In the genomic region with DNA sequence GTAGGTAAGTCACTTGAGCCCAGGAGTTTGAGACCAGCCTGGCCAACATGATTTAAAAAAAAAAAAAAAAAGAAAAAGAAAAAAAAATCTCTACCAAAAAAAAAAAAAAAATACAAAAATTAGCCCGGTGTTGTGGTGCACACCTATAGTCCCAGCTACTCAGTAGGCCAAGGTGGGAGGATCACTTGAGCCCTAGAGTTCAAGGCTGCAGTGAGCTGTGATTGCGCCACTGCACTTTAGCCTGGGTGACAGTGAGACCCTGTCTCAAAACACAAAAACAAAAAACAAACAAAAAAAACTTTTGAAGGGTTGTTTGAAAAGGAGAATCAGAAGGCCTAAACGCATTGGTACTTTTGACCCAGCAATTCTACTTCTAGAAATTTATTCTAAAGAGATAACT, we compare ENCODE assay signal across 2 cellular contexts.
TF ChIP-seq lines count a peak whose summit lies in the region.

No MANE protein-coding gene starts in this region.

TF ChIP-seq in HepG2, 621 proteins besides CTCF, POLR2A, EP300 and RAD21 (continued from another document and continues in another):
- TF ChIP-seq, protein P1, sequence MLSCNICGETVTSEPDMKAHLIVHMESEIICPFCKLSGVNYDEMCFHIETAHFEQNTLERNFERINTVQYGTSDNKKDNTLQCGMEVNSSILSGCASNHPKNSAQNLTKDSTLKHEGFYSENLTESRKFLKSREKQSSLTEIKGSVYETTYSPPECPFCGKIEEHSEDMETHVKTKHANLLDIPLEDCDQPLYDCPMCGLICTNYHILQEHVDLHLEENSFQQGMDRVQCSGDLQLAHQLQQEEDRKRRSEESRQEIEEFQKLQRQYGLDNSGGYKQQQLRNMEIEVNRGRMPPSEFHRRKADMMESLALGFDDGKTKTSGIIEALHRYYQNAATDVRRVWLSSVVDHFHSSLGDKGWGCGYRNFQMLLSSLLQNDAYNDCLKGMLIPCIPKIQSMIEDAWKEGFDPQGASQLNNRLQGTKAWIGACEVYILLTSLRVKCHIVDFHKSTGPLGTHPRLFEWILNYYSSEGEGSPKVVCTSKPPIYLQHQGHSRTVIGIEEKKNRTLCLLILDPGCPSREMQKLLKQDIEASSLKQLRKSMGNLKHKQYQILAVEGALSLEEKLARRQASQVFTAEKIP (CRISPR knock-in tag; IDR thresholded peaks at IDR 0.05; ENCODE audit: borderline replicate concordance) = no peak
- TF ChIP-seq JUN (CRISPR knock-in tag; IDR thresholded peaks at IDR 0.05) = no peak
- TF ChIP-seq ZNF496 (CRISPR knock-in tag; IDR thresholded peaks at IDR 0.05; ENCODE audit: insufficient replicate concordance) = no peak
- no peak for TF ChIP-seq ZNF317 (CRISPR knock-in tag; IDR thresholded peaks at IDR 0.05)
- no peak for TF ChIP-seq ZNF747 (CRISPR knock-in tag; IDR thresholded peaks at IDR 0.05; ENCODE audit: borderline replicate concordance)
- no peak for TF ChIP-seq BHLHE40 (IDR thresholded peaks at IDR 0.05; ENCODE audit: low read length)
- no peak for TF ChIP-seq CC2D1A (CRISPR knock-in tag; IDR thresholded peaks at IDR 0.05)
- TF ChIP-seq KDM5A (IDR thresholded peaks at IDR 0.05; ENCODE audit: borderline replicate concordance, low read length) = no peak
- TF ChIP-seq LCORL (IDR thresholded peaks at IDR 0.05) = no peak
- 0 out of 2 replicates have a peak, but pooled peaks have one; percentile 29 for TF ChIP-seq LCORL (CRISPR knock-in tag; IDR thresholded peaks at IDR 0.05)
- TF ChIP-seq ZNF776 (CRISPR knock-in tag; IDR thresholded peaks at IDR 0.05) = no peak
- TF ChIP-seq SPEN (CRISPR knock-in tag; IDR thresholded peaks at IDR 0.05; ENCODE audit: low read depth) = no peak
- TF ChIP-seq MAFK (conservative IDR thresholded peaks at IDR 0.05 in 1 of 2, IDR thresholded peaks at IDR 0.05 in 1 of 2; ENCODE audit: low read length in 2 of 2) = no peak
- TF ChIP-seq DMAP1 (CRISPR knock-in tag; IDR thresholded peaks at IDR 0.05) = no peak
- TF ChIP-seq ZNF589 (CRISPR knock-in tag; conservative IDR thresholded peaks at IDR 0.05) = no peak
- TF ChIP-seq, protein P2, sequence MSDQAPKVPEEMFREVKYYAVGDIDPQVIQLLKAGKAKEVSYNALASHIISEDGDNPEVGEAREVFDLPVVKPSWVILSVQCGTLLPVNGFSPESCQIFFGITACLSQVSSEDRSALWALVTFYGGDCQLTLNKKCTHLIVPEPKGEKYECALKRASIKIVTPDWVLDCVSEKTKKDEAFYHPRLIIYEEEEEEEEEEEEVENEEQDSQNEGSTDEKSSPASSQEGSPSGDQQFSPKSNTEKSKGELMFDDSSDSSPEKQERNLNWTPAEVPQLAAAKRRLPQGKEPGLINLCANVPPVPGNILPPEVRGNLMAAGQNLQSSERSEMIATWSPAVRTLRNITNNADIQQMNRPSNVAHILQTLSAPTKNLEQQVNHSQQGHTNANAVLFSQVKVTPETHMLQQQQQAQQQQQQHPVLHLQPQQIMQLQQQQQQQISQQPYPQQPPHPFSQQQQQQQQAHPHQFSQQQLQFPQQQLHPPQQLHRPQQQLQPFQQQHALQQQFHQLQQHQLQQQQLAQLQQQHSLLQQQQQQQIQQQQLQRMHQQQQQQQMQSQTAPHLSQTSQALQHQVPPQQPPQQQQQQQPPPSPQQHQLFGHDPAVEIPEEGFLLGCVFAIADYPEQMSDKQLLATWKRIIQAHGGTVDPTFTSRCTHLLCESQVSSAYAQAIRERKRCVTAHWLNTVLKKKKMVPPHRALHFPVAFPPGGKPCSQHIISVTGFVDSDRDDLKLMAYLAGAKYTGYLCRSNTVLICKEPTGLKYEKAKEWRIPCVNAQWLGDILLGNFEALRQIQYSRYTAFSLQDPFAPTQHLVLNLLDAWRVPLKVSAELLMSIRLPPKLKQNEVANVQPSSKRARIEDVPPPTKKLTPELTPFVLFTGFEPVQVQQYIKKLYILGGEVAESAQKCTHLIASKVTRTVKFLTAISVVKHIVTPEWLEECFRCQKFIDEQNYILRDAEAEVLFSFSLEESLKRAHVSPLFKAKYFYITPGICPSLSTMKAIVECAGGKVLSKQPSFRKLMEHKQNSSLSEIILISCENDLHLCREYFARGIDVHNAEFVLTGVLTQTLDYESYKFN (CRISPR knock-in tag; conservative IDR thresholded peaks at IDR 0.05) = peak; percentile 63
- no peak for TF ChIP-seq SOX6 (IDR thresholded peaks at IDR 0.05)
- peak; percentile 43; the same call in 1 of the 2 replicates for TF ChIP-seq SOX6 (CRISPR knock-in tag; IDR thresholded peaks at IDR 0.05)
- no peak for TF ChIP-seq ZNF563 (CRISPR knock-in tag; IDR thresholded peaks at IDR 0.05)
- no peak for TF ChIP-seq ZNF737 (CRISPR knock-in tag; IDR thresholded peaks at IDR 0.05; ENCODE audit: borderline replicate concordance)
- TF ChIP-seq ZKSCAN5 (CRISPR knock-in tag; IDR thresholded peaks at IDR 0.05) = no peak
- no peak for TF ChIP-seq ZNF30 (CRISPR knock-in tag; IDR thresholded peaks at IDR 0.05)
- no peak for TF ChIP-seq TAF1 (CRISPR knock-in tag; IDR thresholded peaks at IDR 0.05)
- peak; percentile 35; the same call in 1 of the 2 replicates for TF ChIP-seq SALL1 (CRISPR knock-in tag; IDR thresholded peaks at IDR 0.05)
- TF ChIP-seq, protein P3, sequence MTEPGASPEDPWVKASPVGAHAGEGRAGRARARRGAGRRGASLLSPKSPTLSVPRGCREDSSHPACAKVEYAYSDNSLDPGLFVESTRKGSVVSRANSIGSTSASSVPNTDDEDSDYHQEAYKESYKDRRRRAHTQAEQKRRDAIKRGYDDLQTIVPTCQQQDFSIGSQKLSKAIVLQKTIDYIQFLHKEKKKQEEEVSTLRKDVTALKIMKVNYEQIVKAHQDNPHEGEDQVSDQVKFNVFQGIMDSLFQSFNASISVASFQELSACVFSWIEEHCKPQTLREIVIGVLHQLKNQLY (CRISPR knock-in tag; IDR thresholded peaks at IDR 0.05) = no peak
- no peak for TF ChIP-seq SRF (IDR thresholded peaks at IDR 0.05; ENCODE audit: low read depth, low read length)
- no peak for TF ChIP-seq ZMYM2 (CRISPR knock-in tag; IDR thresholded peaks at IDR 0.05)
- no peak for TF ChIP-seq ZNF883 (CRISPR knock-in tag; IDR thresholded peaks at IDR 0.05; ENCODE audit: not compliant biosample characterization)

TF ChIP-seq in HEK293, 187 proteins besides CTCF, POLR2A, EP300 and RAD21 (continued from another document):
- TF ChIP-seq, protein P4, sequence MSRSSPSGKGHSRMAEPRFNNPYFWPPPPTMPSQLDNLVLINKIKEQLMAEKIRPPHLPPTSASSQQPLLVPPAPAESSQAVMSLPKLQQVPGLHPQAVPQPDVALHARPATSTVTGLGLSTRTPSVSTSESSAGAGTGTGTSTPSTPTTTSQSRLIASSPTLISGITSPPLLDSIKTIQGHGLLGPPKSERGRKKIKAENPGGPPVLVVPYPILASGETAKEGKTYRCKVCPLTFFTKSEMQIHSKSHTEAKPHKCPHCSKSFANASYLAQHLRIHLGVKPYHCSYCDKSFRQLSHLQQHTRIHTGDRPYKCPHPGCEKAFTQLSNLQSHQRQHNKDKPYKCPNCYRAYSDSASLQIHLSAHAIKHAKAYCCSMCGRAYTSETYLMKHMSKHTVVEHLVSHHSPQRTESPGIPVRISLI (tag by site-specific recombination; IDR thresholded peaks at IDR 0.05) = peak; percentile 73
